1 cellular context compared by ENCODE assay signal in the genomic region with DNA sequence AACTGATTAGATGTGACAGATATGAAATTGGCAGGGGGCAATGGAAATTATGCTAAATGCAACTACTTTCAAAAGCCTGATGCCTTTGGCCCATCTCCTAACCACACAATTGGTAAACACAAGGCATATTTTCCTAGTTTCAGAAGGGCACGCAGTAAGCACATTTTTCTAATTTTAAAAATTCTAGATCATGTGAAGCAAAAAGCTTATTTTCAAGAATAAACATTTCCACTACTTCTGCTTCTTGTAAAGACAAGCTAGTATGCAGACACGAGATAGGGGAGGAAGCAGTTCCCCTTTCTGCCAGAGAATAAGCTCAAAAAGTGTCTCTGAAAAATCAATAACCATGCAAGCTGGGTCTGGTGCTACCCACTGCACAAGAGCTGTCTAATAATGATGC.
TF ChIP-seq lines count a peak whose summit lies in the region.

No MANE protein-coding gene starts in this region.

TF ChIP-seq in SK-N-SH, 30 proteins besides CTCF, POLR2A, EP300 and RAD21 (continued from another document):
- TF ChIP-seq MAX (IDR thresholded peaks at IDR 0.05; ENCODE audit: low read depth) (no peak), RXRA (IDR thresholded peaks at IDR 0.05; ENCODE audit: borderline replicate concordance, low read depth) (no peak)
